15 cellular contexts compared by ENCODE assay signal in genomic region chr10:8279598-8279997, GRCh38.
DNase-seq lines count a peak whose midpoint lies in the region; ATAC-seq and TF ChIP-seq lines count a peak whose summit lies in the region.
"Had no signal": no experiment of that assay in that cellular context is flagged by ENCODE, and none has a peak within 500 bp of the region (broad histone marks: within the 10 kb centered on the region; RNA-seq: fewer than 3 reads in every experiment).

No MANE protein-coding gene starts in this region.

- in situ Hi-C loops in ACHN (cut with HindIII; ENCODE audit: low pct_ligation_motif_present, low pct_unique_long_range_greater_than_20kb, low sequenced_read_pairs): no loop called here

- DNase-seq in ACHN (peak; percentile 50), HCEC 1CT (peak; percentile 2), foreskin melanocyte (peak; percentile 2), pons (ENCODE audit: low spot score) (no peak), NCI-H510A (lab: John Stamatoyannopoulos, UW) (no peak), NCI-H2227 treated with DMSO at 0.1 percent for 48 hours (lab: John Stamatoyannopoulos, UW) (no peak)
- DNase-seq: activated naive CD4-positive, alpha-beta T cell; caudate nucleus; effector memory CD8-positive, alpha-beta T cell; gastrocnemius medialis; NCI-H2171; NK-92 treated with Interleukin-12 subunit alpha and Interleukin-12 subunit beta, amount 100 ng/mL, for 24 hours; uterus had no signal

- peak; percentile 99 for ATAC-seq in SK-N-SH treated with all-trans-retinoic acid at 6 μM for 48 hours
- ATAC-seq in GM19463 (IDR thresholded peaks at IDR 0.05; ENCODE audit: unreplicated experiment): no peak
- ATAC-seq: effector memory CD8-positive, alpha-beta T cell; gastrocnemius medialis had no signal

TF ChIP-seq in SK-N-SH treated with all-trans-retinoic acid at 6 μM for 48 hours, 23 proteins besides CTCF, POLR2A, EP300 and RAD21:
- TF ChIP-seq ZFP3 (CRISPR knock-in tag; IDR thresholded peaks at IDR 0.05) (0 out of 2 replicates have a peak, but pooled peaks have one; percentile 15), ISL1 (CRISPR knock-in tag; IDR thresholded peaks at IDR 0.05) (peak; percentile 59), TCF4 (CRISPR knock-in tag; IDR thresholded peaks at IDR 0.05; ENCODE audit: borderline replicate concordance) (peak; percentile 96), CREB5 (CRISPR knock-in tag; IDR thresholded peaks at IDR 0.05; ENCODE audit: low read depth) (no peak), SNAI2 (CRISPR knock-in tag; IDR thresholded peaks at IDR 0.05) (peak; percentile 68; the same call in 1 of the 2 replicates), RARB (CRISPR knock-in tag; IDR thresholded peaks at IDR 0.05) (no peak)
- TF ChIP-seq, protein P1, sequence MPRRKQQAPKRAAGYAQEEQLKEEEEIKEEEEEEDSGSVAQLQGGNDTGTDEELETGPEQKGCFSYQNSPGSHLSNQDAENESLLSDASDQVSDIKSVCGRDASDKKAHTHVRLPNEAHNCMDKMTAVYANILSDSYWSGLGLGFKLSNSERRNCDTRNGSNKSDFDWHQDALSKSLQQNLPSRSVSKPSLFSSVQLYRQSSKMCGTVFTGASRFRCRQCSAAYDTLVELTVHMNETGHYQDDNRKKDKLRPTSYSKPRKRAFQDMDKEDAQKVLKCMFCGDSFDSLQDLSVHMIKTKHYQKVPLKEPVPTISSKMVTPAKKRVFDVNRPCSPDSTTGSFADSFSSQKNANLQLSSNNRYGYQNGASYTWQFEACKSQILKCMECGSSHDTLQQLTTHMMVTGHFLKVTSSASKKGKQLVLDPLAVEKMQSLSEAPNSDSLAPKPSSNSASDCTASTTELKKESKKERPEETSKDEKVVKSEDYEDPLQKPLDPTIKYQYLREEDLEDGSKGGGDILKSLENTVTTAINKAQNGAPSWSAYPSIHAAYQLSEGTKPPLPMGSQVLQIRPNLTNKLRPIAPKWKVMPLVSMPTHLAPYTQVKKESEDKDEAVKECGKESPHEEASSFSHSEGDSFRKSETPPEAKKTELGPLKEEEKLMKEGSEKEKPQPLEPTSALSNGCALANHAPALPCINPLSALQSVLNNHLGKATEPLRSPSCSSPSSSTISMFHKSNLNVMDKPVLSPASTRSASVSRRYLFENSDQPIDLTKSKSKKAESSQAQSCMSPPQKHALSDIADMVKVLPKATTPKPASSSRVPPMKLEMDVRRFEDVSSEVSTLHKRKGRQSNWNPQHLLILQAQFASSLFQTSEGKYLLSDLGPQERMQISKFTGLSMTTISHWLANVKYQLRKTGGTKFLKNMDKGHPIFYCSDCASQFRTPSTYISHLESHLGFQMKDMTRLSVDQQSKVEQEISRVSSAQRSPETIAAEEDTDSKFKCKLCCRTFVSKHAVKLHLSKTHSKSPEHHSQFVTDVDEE (CRISPR knock-in tag; IDR thresholded peaks at IDR 0.05): 0 out of 2 replicates have a peak, but pooled peaks have one; percentile 49

Comparison
In these comparisons a context has a peak if more than half of its experiments do, and no peak if none do; other contexts are left out.
1. DNase-seq: peak in ACHN (single experiment), HCEC 1CT (single experiment) and foreskin melanocyte (single experiment); none in pons (single experiment), NCI-H510A (single experiment) and NCI-H2227 treated with DMSO at 0.1 percent for 48 hours (single experiment).